8 cellular contexts compared by ENCODE assay signal in genomic region chr18:48842259-48843061, GRCh38.
DNase-seq lines count a peak whose midpoint lies in the region; ATAC-seq, FAIRE-seq and TF ChIP-seq lines count a peak whose summit lies in the region.

No MANE protein-coding gene starts in this region.

- H3K4me1 Mint-ChIP-seq in Calu3 (ENCODE audit: low read depth, unreplicated experiment) (peaks cover 10% of the 10 kb centered on the region), endodermal cell (peaks cover 25% of the 10 kb centered on the region)

- DNase-seq in Calu3 (peak; percentile 15), endodermal cell (peak; percentile 63), pancreas (peak in 4 of 6 donors; percentile 37 to 53 (median 44)), foreskin melanocyte (no peak)

- FAIRE-seq in pancreas (lab: Jason Lieb, UNC), result no peak

- no peaks in the 10 kb centered on the region for H3K36me3 ChIP-seq in endodermal cell (ENCODE audit: control insufficient read depth, insufficient read depth, low read length)
- H3K36me3 ChIP-seq in pancreas, result no peaks in the 10 kb centered on the region

- peak; percentile 71 to 84 (median 78) for ATAC-seq in pancreas
- ATAC-seq in GM18519 (IDR thresholded peaks at IDR 0.05; ENCODE audit: low FRiP score, unreplicated experiment), result no peak
- no peak for ATAC-seq in HG03520 (IDR thresholded peaks at IDR 0.05; ENCODE audit: unreplicated experiment)
- no peak for ATAC-seq in HG03565 (IDR thresholded peaks at IDR 0.05; ENCODE audit: unreplicated experiment)

- H3K4me3 ChIP-seq in endodermal cell (ENCODE audit: low read length), result peak overlapping the region; percentile 6
- H3K4me3 ChIP-seq in pancreas, result no peak overlapping the region

- 73 to 75% methylated on average over 11 to 19 of the region's 19 CpGs for WGBS in endodermal cell (ENCODE audit: insufficient coverage in 1 of 2, insufficient read length in 1 of 2), 2 experiments
- 67% methylated on average over 19 of the region's 19 CpGs for WGBS in pancreas, 2 donors

- no peaks in the 10 kb centered on the region for H3K27me3 ChIP-seq in endodermal cell (ENCODE audit: control insufficient read depth, insufficient read depth, low read length, poor library complexity, severe bottlenecking)
- no peaks in the 10 kb centered on the region for H3K27me3 ChIP-seq in pancreas

- no peak overlapping the region for H3K27ac Mint-ChIP-seq in Calu3 (ENCODE audit: unreplicated experiment)
- H3K27ac Mint-ChIP-seq in endodermal cell, result peak overlapping the region; percentile 71

- H3K4me1 ChIP-seq in endodermal cell (ENCODE audit: control insufficient read depth, insufficient read depth, low read length) (peaks cover 25% of the 10 kb centered on the region), pancreas (peaks cover 6 to 19% (median 10%) of the 10 kb centered on the region in 3 donors)

- no peaks in the 10 kb centered on the region for H3K27me3 Mint-ChIP-seq in Calu3 (ENCODE audit: unreplicated experiment)
- no peaks in the 10 kb centered on the region for H3K27me3 Mint-ChIP-seq in endodermal cell (ENCODE audit: insufficient read depth)

- TF ChIP-seq CTCF in Calu3 (IDR thresholded peaks at IDR 0.05; ENCODE audit: unreplicated experiment), result no peak
- TF ChIP-seq CTCF in VCaP (conservative IDR thresholded peaks at IDR 0.05), result no peak
- no peak for TF ChIP-seq CTCF in endodermal cell (conservative IDR thresholded peaks at IDR 0.05)
- no peak for TF ChIP-seq CTCF in pancreas (IDR thresholded peaks at IDR 0.05)

- peak overlapping the region; percentile 23 for H3K9ac ChIP-seq in endodermal cell (ENCODE audit: extremely low read depth, low read length, poor library complexity, severe bottlenecking)

- H3K4me3 Mint-ChIP-seq in Calu3 (ENCODE audit: low read depth, unreplicated experiment) (no peak overlapping the region), endodermal cell (peak overlapping the region; percentile 23)

- peaks cover 10% of the 10 kb centered on the region for H3K9me3 Mint-ChIP-seq in Calu3 (ENCODE audit: low read depth, unreplicated experiment)
- H3K9me3 Mint-ChIP-seq in endodermal cell, result no peaks in the 10 kb centered on the region

- H3K27ac ChIP-seq in VCaP (peak overlapping the region; percentile 75), endodermal cell (ENCODE audit: low read depth, low read length) (peak overlapping the region; percentile 80), pancreas (peak overlapping the region; percentile 6 to 65 (median 60))

- BruUV-seq in Calu3 (replicated peaks; lab: Mats Ljungman, UMichigan), result no TSS peak

- intact Hi-C loops in Calu3 (cut with micrococcal nuclease; ENCODE audit: unreplicated experiment), result no loop called here
- intact Hi-C loops in pancreas (cut with DNase I), result no loop called here

- CTCF ChIA-PET in Calu3 (lab: Charles Lee), result interaction anchor here (0.6 kb wide), 3 partner anchors 38 to 422 kb away, joined by 4 to 6 read pairs (median 5); no protein-coding TSS in a partner anchor

- H3K9me3 ChIP-seq in endodermal cell (ENCODE audit: control insufficient read depth, low read length) (no peaks in the 10 kb centered on the region), pancreas (no peaks in the 10 kb centered on the region)

- H3K36me3 Mint-ChIP-seq in Calu3 (ENCODE audit: insufficient read depth, unreplicated experiment), result no peaks in the 10 kb centered on the region
- H3K36me3 Mint-ChIP-seq in endodermal cell (ENCODE audit: low read depth), result no peaks in the 10 kb centered on the region

Comparison
In these comparisons a context has a peak if more than half of its experiments do, and no peak if none do; other contexts are left out.
1. ATAC-seq: peak in pancreas (4 of 4); none in GM18519 (single experiment), HG03520 (single experiment) and HG03565 (single experiment).
2. Peak in every context shown above with its lines, with median percentiles within 50 percentile points of each other: H3K27ac ChIP-seq.